ENCODE assay signal across 1 cellular context in genomic region chr17:75827291-75828050, GRCh38.
TF ChIP-seq lines count a peak whose summit lies in the region.

No MANE protein-coding gene starts in this region.

TF ChIP-seq in SK-N-SH treated with all-trans-retinoic acid at 6 μM for 48 hours, 23 proteins besides CTCF, POLR2A, EP300 and RAD21 (continued from another document):
- TF ChIP-seq TSHZ2 (CRISPR knock-in tag; IDR thresholded peaks at IDR 0.05) = peak; percentile 30; the same call in 1 of the 2 replicates
